22 cellular contexts compared by ENCODE assay signal in genomic region chr5:73390989-73391388, GRCh38. TPM values are rescaled to one million over a fixed set of nuclear protein-coding genes. Genes with fewer than 3 reads are reported as not detected.
"Had no signal": no experiment of that assay in that cellular context is flagged by ENCODE, and none has a peak within 500 bp of the region (broad histone marks: within the 10 kb centered on the region; RNA-seq: fewer than 3 reads in every experiment).

No MANE protein-coding gene starts in this region.

- H3K36me3 ChIP-seq: gastrocnemius medialis, spleen, tibial nerve had no signal

- H3K4me3 Mint-ChIP-seq: activated B cell treated with CpG ODN at 0.5 μM for 24 hours; activated CD8-positive, alpha-beta T cell treated with anti-CD3 and anti-CD28 coated beads for 36 hours; activated naive CD4-positive, alpha-beta T cell treated with anti-CD3 and anti-CD28 coated beads, Interleukin-2, amount 50 U/mL, for 24 hours; naive thymus-derived CD8-positive, alpha-beta T cell; neural crest cell; T-helper 17 cell had no signal

- DNase-seq: activated B cell treated with CpG ODN at 0.5 μM for 24 hours; activated CD4-positive, alpha-beta T cell treated with anti-CD3 and anti-CD28 coated beads, Interleukin-2, amount 50 U/mL, for 1 hour; activated CD8-positive, alpha-beta T cell treated with anti-CD3 and anti-CD28 coated beads for 36 hours; activated T-cell treated with anti-CD3 and anti-CD28 coated beads, Interleukin-2, amount 50 U/mL, for 48 hours; anterior cingulate cortex; effector CD8-positive, alpha-beta T cell; gastrocnemius medialis; glutamatergic neuron; islet precursor cell; left ventricle myocardium superior; midbrain; naive thymus-derived CD8-positive, alpha-beta T cell; nucleus accumbens; psoas muscle; spleen; stimulated activated naive CD4-positive, alpha-beta T cell; T-helper 17 cell had no signal

- H3K4me1 Mint-ChIP-seq: neural crest cell had no signal

- H3K27ac Mint-ChIP-seq: activated B cell treated with CpG ODN at 0.5 μM for 24 hours; activated CD8-positive, alpha-beta T cell treated with anti-CD3 and anti-CD28 coated beads for 36 hours; activated naive CD4-positive, alpha-beta T cell treated with anti-CD3 and anti-CD28 coated beads, Interleukin-2, amount 50 U/mL, for 24 hours; activated T-helper 2 cell treated with anti-CD3 and anti-CD28 coated beads, Interferon-gamma antibody, Interleukin-2, Interleukin-4, amounts not matched to agents 10 μg/mL and 5 μg/mL and 100 μg/mL, durations not matched to agents 14 hours and 24 hours and 36 hours had no signal

- H3K4me3 ChIP-seq: gastrocnemius medialis, psoas muscle, spleen, tibial nerve had no signal

- H3K9ac ChIP-seq: parathyroid adenoma had no signal

- H3K79me2 ChIP-seq: parathyroid adenoma had no signal

- H3K9me3 ChIP-seq: gastrocnemius medialis, psoas muscle had no signal

- H3K27me3 ChIP-seq: tibial nerve had no signal

- H3K9me3 Mint-ChIP-seq: activated CD8-positive, alpha-beta T cell treated with anti-CD3 and anti-CD28 coated beads for 36 hours; activated naive CD4-positive, alpha-beta T cell treated with anti-CD3 and anti-CD28 coated beads, Interleukin-2, amount 50 U/mL, for 24 hours; neural crest cell had no signal

- H2AFZ ChIP-seq: parathyroid adenoma had no signal

- H3K27ac ChIP-seq: gastrocnemius medialis, parathyroid adenoma, psoas muscle, spleen, tibial nerve had no signal

- ATAC-seq: activated CD8-positive, alpha-beta T cell treated with anti-CD3 and anti-CD28 coated beads for 36 hours; gastrocnemius medialis; left ventricle myocardium superior; naive thymus-derived CD8-positive, alpha-beta T cell; psoas muscle; T-helper 17 cell had no signal

- H3K4me1 ChIP-seq: gastrocnemius medialis, parathyroid adenoma, psoas muscle had no signal

RNA-seq across cellular contexts. Expression of gene FOXD1, which starts 57.6 kb away (rescaled TPM):
- total RNA-seq: left ventricle myocardium superior; naive thymus-derived CD8-positive, alpha-beta T cell; T-helper 17 cell had no signal
- polyA plus RNA-seq: naive thymus-derived CD8-positive, alpha-beta T cell had no signal
